In genomic region chr21:44949161-44950015, GRCh38 we compare ENCODE assay signal across 7 cellular contexts.
A peak's percentile ranks its signal among the peaks of the same experiment; 100 is the strongest.
DNase-seq lines count a peak whose midpoint lies in the region; ATAC-seq, FAIRE-seq and TF ChIP-seq lines count a peak whose summit lies in the region.

No MANE protein-coding gene starts in this region.

- DNase-seq in GM10266 (ENCODE audit: extremely low spot score) (peak; percentile 94), HTR-8/SVneo (ENCODE audit: insufficient read length, low spot score) (peak; percentile 93), T-helper 22 cell (ENCODE audit: low read depth) (peak; percentile 58), astrocyte of the hippocampus (ENCODE audit: low read depth, low spot score) (peak; percentile 86), iPS DF 19.7 (ENCODE audit: low read depth, low spot score) (peak; percentile 54)
- peak; percentile 46 to 81 for DNase-seq in stimulated activated CD4-positive, alpha-beta T cell treated with anti-CD3 and anti-CD28 coated beads, Interleukin-12 subunit alpha, Interleukin-12 subunit beta, amount 100 ng/mL, for 24 hours (ENCODE audit: low read depth in 2 of 2)

- peak; percentile 94 for FAIRE-seq in HTR-8/SVneo (lab: Jason Lieb, UNC)

- TF ChIP-seq CTCF in GM10266 (IDR thresholded peaks at IDR 0.05; ENCODE audit: control insufficient read depth, insufficient read depth, low read depth, missing control alignments), result peak; percentile 97

- ATAC-seq in HG02885 (IDR thresholded peaks at IDR 0.05; ENCODE audit: poor library complexity, unreplicated experiment), result no peak
